In genomic region chr1:203631349-203631748, GRCh38 we compare ENCODE assay signal across 12 cellular contexts. TPM values are rescaled to one million over a fixed set of nuclear protein-coding genes. Genes with fewer than 3 reads are reported as not detected.
A peak's percentile ranks its signal among the peaks of the same experiment; 100 is the strongest.
DNase-seq lines count a peak whose midpoint lies in the region; ATAC-seq and TF ChIP-seq lines count a peak whose summit lies in the region.
"Had no signal": no experiment of that assay in that cellular context is flagged by ENCODE, and none has a peak within 500 bp of the region (broad histone marks: within the 10 kb centered on the region; RNA-seq: fewer than 3 reads in every experiment).

No MANE protein-coding gene starts in this region.

- POLR2A ChIA-PET in SK-N-SH (lab: Yijun Ruan, JAX), result no interaction called here
- POLR2A ChIA-PET in PC-9 (lab: Charles Lee; ENCODE audit: unreplicated experiment), result no interaction called here

- TF ChIP-seq RAD21 in SK-N-SH (IDR thresholded peaks at IDR 0.05; ENCODE audit: low read length), result no peak

- peaks cover 70% of the 10 kb centered on the region for H4K20me1 ChIP-seq in SK-N-SH (ENCODE audit: insufficient read depth)
- 0 out of 2 replicates have a peak, but pooled peaks cover 6% of the 10 kb centered on the region for H4K20me1 ChIP-seq in PC-9 (ENCODE audit: insufficient read depth)

- H2AFZ ChIP-seq in SK-N-SH (ENCODE audit: low read depth) (no peak overlapping the region), PC-9 (no peak overlapping the region)

- no peak for TF ChIP-seq EP300 in SK-N-SH (IDR thresholded peaks at IDR 0.05; ENCODE audit: borderline replicate concordance in 1 of 2, low read depth in 1 of 2, low read length in 1 of 2)

- no TSS peak for BruUV-seq in PC-9 (replicated peaks; lab: Mats Ljungman, UMichigan)

- H3K79me2 ChIP-seq in SK-N-SH (ENCODE audit: insufficient read depth) (peaks cover 97% of the 10 kb centered on the region), PC-9 (ENCODE audit: low read depth) (peaks cover 68% of the 10 kb centered on the region)

- DNase-seq in SK-N-SH (no peak), PC-9 (no peak), esophagus squamous epithelium (lab: John Stamatoyannopoulos, UW) (no peak), T-helper 9 cell (no peak), NCI-H345 treated with DMSO at 0.1 percent for 48 hours (lab: John Stamatoyannopoulos, UW; ENCODE audit: unreplicated experiment) (no peak)
- DNase-seq in stimulated activated CD4-positive, alpha-beta T cell treated with anti-CD3 and anti-CD28 coated beads, Interleukin-2, amount 100 ng/mL, for 48 hours, result no peak
- DNase-seq: activated gamma-delta T cell treated with Interleukin-2 at 50 U/mL for 16 hours, head of caudate nucleus, Peyer's patch had no signal

- CTCF ChIA-PET in SK-N-SH (lab: Yijun Ruan, JAX), result interaction anchor here (1.3 kb wide), 2 partner anchors 11 to 127 kb away, joined by 3 read pairs; no protein-coding TSS in a partner anchor
- CTCF ChIA-PET in PC-9 (lab: Charles Lee), result interaction anchor here (1.0 kb wide), 1 partner anchor 43 kb away, joined by 5 read pairs; no protein-coding TSS in a partner anchor

- no peak for TF ChIP-seq CTCF in SK-N-SH (IDR thresholded peaks at IDR 0.05)
- TF ChIP-seq CTCF in PC-9 (conservative IDR thresholded peaks at IDR 0.05), result no peak
- no peak for TF ChIP-seq CTCF in esophagus squamous epithelium (IDR thresholded peaks at IDR 0.05)

- H3K4me1 ChIP-seq in SK-N-SH (ENCODE audit: control insufficient read depth in 1 of 2, insufficient read depth in 2 of 2, low read depth in 1 of 2, low read length in 1 of 2) (peaks cover 17 to 19% of the 10 kb centered on the region in 2 experiments; a peak in 3 of 4 replicates), PC-9 (replicated peaks; ENCODE audit: insufficient read depth) (peaks cover 24% of the 10 kb centered on the region), esophagus squamous epithelium (peaks cover 36 to 92% (median 51%) of the 10 kb centered on the region in 3 donors), skeletal muscle tissue (ENCODE audit: control insufficient read depth in 3 of 3, insufficient read depth in 3 of 3, low read length in 3 of 3) (peaks cover 45 to 48% (median 46%) of the 10 kb centered on the region in 3 donors)

- 78% methylated on average over 8 of the region's 8 CpGs for WGBS in SK-N-SH (ENCODE audit: low lambda C conversion rate)
- 71 to 83% methylated on average over 5 to 7 of the region's 8 CpGs for WGBS in esophagus squamous epithelium, 2 donors

- H3F3A ChIP-seq in SK-N-SH (replicated peaks; ENCODE audit: insufficient read depth) (no peaks in the 10 kb centered on the region), PC-9 (ENCODE audit: insufficient read depth, low read depth) (peaks cover 6% of the 10 kb centered on the region; the same call in 1 of the 2 replicates)

- H3K4me2 ChIP-seq in SK-N-SH, result peak overlapping the region; percentile 96
- peak overlapping the region; percentile 95; the same call in 1 of the 2 replicates for H3K4me2 ChIP-seq in PC-9

- ATAC-seq in SK-N-SH treated with all-trans-retinoic acid at 6 μM for 48 hours, result no peak

- TF ChIP-seq POLR2A in esophagus squamous epithelium (IDR thresholded peaks at IDR 0.05), result no peak

- H3K9me3 ChIP-seq in SK-N-SH (no peaks in the 10 kb centered on the region), PC-9 (ENCODE audit: insufficient read depth, low read depth) (no peaks in the 10 kb centered on the region), esophagus squamous epithelium (no peaks in the 10 kb centered on the region), skeletal muscle tissue (ENCODE audit: control insufficient read depth in 3 of 3, low read length in 3 of 3) (no peaks in the 10 kb centered on the region)
- H3K9me3 ChIP-seq: Peyer's patch had no signal

- no peak overlapping the region for H3K9ac ChIP-seq in SK-N-SH
- peak overlapping the region in 1 of 3 donors; percentile 85 for H3K9ac ChIP-seq in skeletal muscle tissue (ENCODE audit: low read depth in 1 of 3, low read length in 3 of 3)

- H3K36me3 ChIP-seq in SK-N-SH (replicated peaks in 1 of 2; ENCODE audit: control insufficient read depth in 1 of 2, insufficient read depth in 2 of 2, low read length in 1 of 2), result peaks cover 4 to 15% of the 10 kb centered on the region in 2 experiments
- no peaks in the 10 kb centered on the region; the same call in 1 of the 2 replicates for H3K36me3 ChIP-seq in PC-9 (ENCODE audit: low read depth)
- H3K36me3 ChIP-seq in esophagus squamous epithelium, result peaks cover 0 to 12% (median 0%) of the 10 kb centered on the region in 3 donors
- peaks cover 0 to 3% (median 0%) of the 10 kb centered on the region in 3 donors for H3K36me3 ChIP-seq in skeletal muscle tissue (ENCODE audit: control insufficient read depth in 3 of 3, insufficient read depth in 3 of 3, low read length in 3 of 3)
- H3K36me3 ChIP-seq: Peyer's patch had no signal

- intact Hi-C loops in PC-9 (cut with micrococcal nuclease; ENCODE audit: unreplicated experiment), result no loop called here
- intact Hi-C loops in esophagus squamous epithelium (cut with DNase I), result no loop called here

- H3K9me2 ChIP-seq in SK-N-SH (no peaks in the 10 kb centered on the region), PC-9 (ENCODE audit: insufficient read depth) (no peaks in the 10 kb centered on the region)

- peak overlapping the region in 1 of 2 experiments; percentile 14; a peak in 1 of 4 replicates for H3K27ac ChIP-seq in SK-N-SH (ENCODE audit: low read depth in 2 of 2, low read length in 1 of 2)
- no peak overlapping the region for H3K27ac ChIP-seq in PC-9
- H3K27ac ChIP-seq in esophagus squamous epithelium, result peak overlapping the region; percentile 87 to 96 (median 90)
- peak overlapping the region; percentile 75 for H3K27ac ChIP-seq in skeletal muscle tissue (ENCODE audit: low read depth, low read length)
- H3K27ac ChIP-seq: 22Rv1 had no signal

- H3K27me3 ChIP-seq in SK-N-SH (ENCODE audit: insufficient read depth) (no peaks in the 10 kb centered on the region), PC-9 (ENCODE audit: insufficient read depth, low read depth) (no peaks in the 10 kb centered on the region), esophagus squamous epithelium (no peaks in the 10 kb centered on the region), skeletal muscle tissue (ENCODE audit: control insufficient read depth in 3 of 3, insufficient read depth in 3 of 3, low read length in 3 of 3) (no peaks in the 10 kb centered on the region)
- H3K27me3 ChIP-seq: Peyer's patch had no signal

- no peak overlapping the region for H3K4me3 ChIP-seq in SK-N-SH (ENCODE audit: low read depth in 2 of 2, low read length in 1 of 2)
- H3K4me3 ChIP-seq in PC-9, result no peak overlapping the region
- peak overlapping the region in 1 of 4 donors; percentile 77 for H3K4me3 ChIP-seq in esophagus squamous epithelium
- H3K4me3 ChIP-seq in skeletal muscle tissue (ENCODE audit: low read length in 3 of 3), result peak overlapping the region in 1 of 3 donors; percentile 23
- H3K4me3 ChIP-seq: Peyer's patch had no signal

TF ChIP-seq in SK-N-SH, 30 proteins besides CTCF, POLR2A, EP300 and RAD21 (continues in another document):
- TF ChIP-seq FOSL2 (IDR thresholded peaks at IDR 0.05; ENCODE audit: borderline replicate concordance, low read depth), result no peak
- TF ChIP-seq USF2 (IDR thresholded peaks at IDR 0.05; ENCODE audit: borderline replicate concordance, low read depth, low read length), result no peak
- TF ChIP-seq NFIC (IDR thresholded peaks at IDR 0.05; ENCODE audit: borderline replicate concordance), result no peak
- TF ChIP-seq USF1 (IDR thresholded peaks at IDR 0.05; ENCODE audit: borderline replicate concordance, low read depth), result no peak
- no peak for TF ChIP-seq RFX5 (IDR thresholded peaks at IDR 0.05; ENCODE audit: low read length)
- no peak for TF ChIP-seq FOXJ3 (CRISPR knock-in tag; IDR thresholded peaks at IDR 0.05)

TF ChIP-seq in SK-N-SH treated with all-trans-retinoic acid at 6 μM for 48 hours, 23 proteins besides CTCF, POLR2A, EP300 and RAD21 (continues in another document):
- TF ChIP-seq CSRNP3 (CRISPR knock-in tag; IDR thresholded peaks at IDR 0.05) (no peak), TOX (CRISPR knock-in tag; IDR thresholded peaks at IDR 0.05; ENCODE audit: borderline replicate concordance) (no peak), ZFP3 (CRISPR knock-in tag; IDR thresholded peaks at IDR 0.05) (no peak), CSDC2 (CRISPR knock-in tag; IDR thresholded peaks at IDR 0.05) (no peak), ISL1 (CRISPR knock-in tag; IDR thresholded peaks at IDR 0.05) (no peak), ZFP30 (CRISPR knock-in tag; IDR thresholded peaks at IDR 0.05) (no peak), CREB5 (CRISPR knock-in tag; IDR thresholded peaks at IDR 0.05; ENCODE audit: low read depth) (no peak)

RNA-seq across cellular contexts. Expression of gene ATP2B4, which starts 4.7 kb away (rescaled TPM):
- 96.1 and 144 TPM in 2 replicates for polyA plus RNA-seq in SK-N-SH (2012; rRNA removed)
- polyA plus RNA-seq in SK-N-SH (2012; cell fraction: cytosol; rRNA removed), result 88.6 and 104 TPM in 2 replicates
- 164 and 210 TPM in 2 replicates for polyA plus RNA-seq in SK-N-SH (2012; cell fraction: nucleus; rRNA removed)
- total RNA-seq in PC-9 (2021), result 31.2 and 39.7 TPM in 2 replicates
- total RNA-seq in esophagus squamous epithelium, result 10 to 100 TPM; 23.7 to 58.9 (median 39.2) TPM
- total RNA-seq in skeletal muscle tissue, result 60.5 TPM
